Comparison of ENCODE assay signal across 23 cellular contexts in genomic region chr16:56684926-56685590, GRCh38. TPM values are rescaled to one million over a fixed set of nuclear protein-coding genes. Genes with fewer than 3 reads are reported as not detected.
DNase-seq lines count a peak whose midpoint lies in the region; ATAC-seq, FAIRE-seq and TF ChIP-seq lines count a peak whose summit lies in the region.
"Had no signal": no experiment of that assay in that cellular context is flagged by ENCODE, and none has a peak within 500 bp of the region (broad histone marks: within the 10 kb centered on the region; RNA-seq: fewer than 3 reads in every experiment).

No MANE protein-coding gene starts in this region.

- H3K4me1 ChIP-seq in heart right ventricle (peaks cover 0 to 47% (median 28%) of the 10 kb centered on the region in 9 donors), sigmoid colon (peaks cover 0 to 27% (median 22%) of the 10 kb centered on the region in 4 donors)

- FAIRE-seq in RCC 7860 (lab: Jason Lieb, UNC): no peak

- H3K4me3 ChIP-seq in heart right ventricle: no peak overlapping the region
- no peak overlapping the region for H3K4me3 ChIP-seq in sigmoid colon

- ATAC-seq in heart right ventricle: peak in 2 of 8 donors; percentile 1 to 6
- ATAC-seq in left ventricle myocardium superior: peak; percentile 2
- ATAC-seq in GM18870 (IDR thresholded peaks at IDR 0.05; ENCODE audit: unreplicated experiment): no peak
- ATAC-seq: T-cell had no signal

- intact Hi-C loops in heart right ventricle (cut with DNase I) (loop anchor here in 7 of 10 donors (5.0 kb wide), 4 partner anchors 43 to 83 kb away; partner anchors contain the start of genes MT2A (in 4 of the 7) and MT1E (in 2 of the 7)), cardiac septum (cut with DNase I) (no loop called here), left ventricle myocardium superior (cut with micrococcal nuclease) (loop anchor here (10.0 kb wide), 1 partner anchor 80 kb away; the partner anchor contains the start of gene MT2A), sigmoid colon (cut with DNase I) (no loop called here)

- H3K36me3 ChIP-seq in heart right ventricle (no peaks in the 10 kb centered on the region), sigmoid colon (no peaks in the 10 kb centered on the region)

- no peak for DNase-seq in heart right ventricle
- DNase-seq in cardiac septum (ENCODE audit: low spot score): no peak
- no peak for DNase-seq in left ventricle myocardium superior
- DNase-seq in sigmoid colon: peak; percentile 76
- DNase-seq in RCC 7860 (ENCODE audit: low spot score): no peak
- DNase-seq in iPS-NIHi11 (ENCODE audit: low spot score): no peak
- no peak for DNase-seq in HPDE6-E6E7 (ENCODE audit: extremely low spot score)
- DNase-seq: activated CD4-positive, alpha-beta T cell treated with anti-CD3 and anti-CD28 coated beads, Interleukin-2, amount 50 U/mL, for 1 hour; activated CD8-positive, alpha-beta memory T cell treated with anti-CD3 and anti-CD28 coated beads, Interleukin-2, amount 50 U/mL, for 48 hours; activated gamma-delta T cell; cortex of kidney; GDM1; glutamatergic neuron; Karpas-422; mesenchymal stem cell; NCI-H1105; NCI-H2107; NCI-H524; nephron progenitor cell; stimulated activated CD4-positive, alpha-beta T cell treated with anti-CD3 and anti-CD28 coated beads, Interleukin-2, amount 100 ng/mL, for 24 hours; T-cell had no signal

- TF ChIP-seq POLR2A in sigmoid colon (IDR thresholded peaks at IDR 0.05): no peak

- H3K9me3 ChIP-seq in heart right ventricle: peaks cover 0 to 17% (median 0%) of the 10 kb centered on the region in 11 donors
- H3K9me3 ChIP-seq in sigmoid colon: no peaks in the 10 kb centered on the region

- WGBS in heart right ventricle, 2 donors: 60 to 62% methylated on average over 4 of the region's 4 CpGs
- WGBS in sigmoid colon, 2 donors: 89 to 93% methylated on average over 4 of the region's 4 CpGs

- H3K27me3 ChIP-seq in heart right ventricle (no peaks in the 10 kb centered on the region), sigmoid colon (no peaks in the 10 kb centered on the region)

- peak in 1 of 4 donors; percentile 19 for TF ChIP-seq EP300 in sigmoid colon (IDR thresholded peaks at IDR 0.05)

- peak overlapping the region in 8 of 10 donors; percentile 1 to 90 (median 46) for H3K27ac ChIP-seq in heart right ventricle
- H3K27ac ChIP-seq in sigmoid colon: peak overlapping the region; percentile 19 to 83 (median 42)

- TF ChIP-seq CTCF in heart right ventricle (IDR thresholded peaks at IDR 0.05) (no peak), sigmoid colon (IDR thresholded peaks at IDR 0.05) (no peak)

RNA-seq across cellular contexts. Expression of gene MT1X, which starts 2.8 kb away (rescaled TPM):
- total RNA-seq in heart right ventricle: 100 to 1,000 TPM in 4 of 10 donors, 10 to 100 TPM in 6; 15.8 to 616 (median 71.4) TPM
- polyA plus RNA-seq in heart right ventricle: 100 to 1,000 TPM; 162 to 239 TPM
- 24.6 TPM for total RNA-seq in cardiac septum
- 85.9 TPM for total RNA-seq in left ventricle myocardium superior
- total RNA-seq in sigmoid colon: 1,000 to 10,000 TPM in 1 of 4 donors, 100 to 1,000 TPM in 2, 10 to 100 TPM in 1; 90.3 to 1,592 (median 363) TPM
- polyA plus RNA-seq in sigmoid colon: 100 to 1,000 TPM; 206 to 513 (median 470) TPM

RNA-seq across cellular contexts. Expression of gene MT1H, which starts 15.4 kb away (rescaled TPM):
- total RNA-seq in heart right ventricle (1 to 10 TPM in 1 of 10 donors, not detected in 9; 2.4 TPM), cardiac septum (not detected), left ventricle myocardium superior (not detected), sigmoid colon (not detected)
- polyA plus RNA-seq in heart right ventricle (not detected), sigmoid colon (100 to 1,000 TPM in 2 of 3 donors, 1 to 10 TPM in 1; 2.0 to 581 (median 133) TPM)
- total RNA-seq: A172 had no signal

RNA-seq across cellular contexts. Expression of gene MT1G, which starts 17.2 kb away (rescaled TPM):
- total RNA-seq in heart right ventricle (1 to 10 TPM in 3 of 10 donors, under 1 TPM in 1, not detected in 6; 0.95 to 9.0 (median 1.0) TPM), cardiac septum (1.2 TPM), left ventricle myocardium superior (not detected), sigmoid colon (10 to 100 TPM in 2 of 4 donors, 1 to 10 TPM in 2; 2.0 to 12.9 (median 7.8) TPM)
- polyA plus RNA-seq in heart right ventricle (1 to 10 TPM; 3.6 to 3.7 TPM), sigmoid colon (1,000 to 10,000 TPM in 1 of 3 donors, 100 to 1,000 TPM in 1, 10 to 100 TPM in 1; 47.9 to 2,487 (median 601) TPM)
- total RNA-seq: A172 had no signal

RNA-seq across cellular contexts. Expression of gene MT1F, which starts 27.3 kb away (rescaled TPM):
- 1 to 10 TPM in 9 of 10 donors, under 1 TPM in 1; 0.98 to 7.7 (median 2.4) TPM for total RNA-seq in heart right ventricle
- 1 to 10 TPM; 2.0 to 2.4 TPM for polyA plus RNA-seq in heart right ventricle
- total RNA-seq in cardiac septum: 2.2 TPM
- total RNA-seq in left ventricle myocardium superior: 3.0 TPM
- 1 to 10 TPM in 3 of 4 donors, under 1 TPM in 1; 0.71 to 3.1 (median 2.6) TPM for total RNA-seq in sigmoid colon
- 100 to 1,000 TPM in 1 of 3 donors, 10 to 100 TPM in 1, 1 to 10 TPM in 1; 7.1 to 117 (median 48.1) TPM for polyA plus RNA-seq in sigmoid colon
- total RNA-seq: A172 had no signal

RNA-seq across cellular contexts. Expression of gene MT1B, which starts 33.4 kb away (rescaled TPM):
- total RNA-seq in heart right ventricle (not detected), cardiac septum (not detected), left ventricle myocardium superior (not detected), sigmoid colon (not detected)
- polyA plus RNA-seq in heart right ventricle (not detected), sigmoid colon (not detected)
- total RNA-seq: A172, T-cell had no signal

Comparison
In these comparisons a context has a peak if more than half of its experiments do, and no peak if none do; other contexts are left out.
1. intact Hi-C loops: an anchor here in heart right ventricle (5.0 kb wide) and left ventricle myocardium superior (10.0 kb wide); none called in cardiac septum and sigmoid colon.